ENCODE assay signal across 9 cellular contexts in the genomic region with DNA sequence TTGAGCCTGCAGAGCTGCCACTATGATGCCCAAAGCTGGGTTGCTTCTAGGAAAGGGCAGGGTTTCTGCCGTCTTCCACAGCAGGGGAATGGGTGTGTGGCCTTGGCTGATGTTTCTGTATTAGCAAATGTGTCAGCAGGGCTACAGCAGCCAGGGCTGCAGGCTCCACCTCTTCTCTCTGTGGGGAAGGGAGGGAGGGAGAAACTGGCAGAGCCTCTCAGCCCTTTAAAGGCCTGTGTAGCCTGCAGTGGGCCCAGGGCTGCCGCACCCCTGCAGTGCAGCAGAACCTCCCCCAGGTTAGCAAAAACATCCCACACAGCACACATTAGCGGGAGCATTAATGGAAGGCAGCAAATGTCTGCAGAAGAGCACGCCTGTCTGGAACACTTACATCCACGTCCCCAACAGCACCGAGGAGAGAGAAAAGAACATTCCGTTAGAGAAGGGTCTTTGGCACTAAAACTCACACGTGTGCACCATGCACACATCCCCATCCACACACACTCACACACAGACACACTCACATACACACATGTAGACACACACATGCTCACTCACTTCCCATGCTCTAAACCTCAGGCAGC. TPM values are rescaled to one million over a fixed set of nuclear protein-coding genes. Genes with fewer than 3 reads are reported as not detected.
A peak's percentile ranks its signal among the peaks of the same experiment; 100 is the strongest.
DNase-seq lines count a peak whose midpoint lies in the region; ATAC-seq, FAIRE-seq and TF ChIP-seq lines count a peak whose summit lies in the region.
"Had no signal": no experiment of that assay in that cellular context is flagged by ENCODE, and none has a peak within 500 bp of the region (broad histone marks: within the 10 kb centered on the region; RNA-seq: fewer than 3 reads in every experiment).

No MANE protein-coding gene starts in this region.

- no peaks in the 10 kb centered on the region for H3K9me3 ChIP-seq in GM12878 (replicated peaks; ENCODE audit: control insufficient read depth, insufficient read depth, low read length)

- no peak overlapping the region for H3K9ac ChIP-seq in GM12878 (ENCODE audit: control insufficient read depth, insufficient read depth, low read length)
- H3K9ac ChIP-seq in rectal smooth muscle tissue (ENCODE audit: low read length) = no peak overlapping the region

- no peaks in the 10 kb centered on the region for H3K27me3 ChIP-seq in GM12878 (replicated peaks in 1 of 2; ENCODE audit: control insufficient read depth in 2 of 2, insufficient read depth in 2 of 2, low read length in 1 of 2)
- H3K27me3 ChIP-seq in rectal smooth muscle tissue (ENCODE audit: control insufficient read depth, insufficient read depth, low read length) = no peaks in the 10 kb centered on the region

- no peak for TF ChIP-seq CTCF in GM12878 (IDR thresholded peaks at IDR 0.05 in 2 of 3, conservative IDR thresholded peaks at IDR 0.05 in 1 of 3; ENCODE audit: control insufficient read depth in 2 of 3, extremely low read depth in 1 of 3, insufficient read depth in 1 of 3, low read depth in 3 of 3, low read length in 3 of 3)

- H3K4me1 ChIP-seq in GM12878 (ENCODE audit: control insufficient read depth, insufficient read depth, low read length) = peaks cover 25% of the 10 kb centered on the region
- H3K4me1 ChIP-seq in rectal smooth muscle tissue (ENCODE audit: control insufficient read depth, insufficient read depth, low read length) = peaks cover 41% of the 10 kb centered on the region

- no peaks in the 10 kb centered on the region for H4K20me1 ChIP-seq in GM12878 (ENCODE audit: control insufficient read depth, insufficient read depth)

- no peak for TF ChIP-seq EP300 in GM12878 (IDR thresholded peaks at IDR 0.05; ENCODE audit: borderline replicate concordance in 1 of 2, control insufficient read depth in 1 of 2, low read depth in 2 of 2, low read length in 2 of 2)

- RAD21 ChIA-PET in GM12878 (lab: Charles Lee; ENCODE audit: unreplicated experiment) = interaction anchor here (1.3 to 10.1 kb wide), 4 partner anchors 26 to 149 kb away, joined by 6 to 181 read pairs (median 40); no protein-coding TSS in a partner anchor

- no peak overlapping the region for H2AFZ ChIP-seq in GM12878 (ENCODE audit: control insufficient read depth, low read depth, low read length)

- SMC1A ChIA-PET in GM12878 (lab: Charles Lee; ENCODE audit: uncharacterized antibody, unreplicated experiment) = interaction anchor here (0.7 to 7.1 kb wide), 7 partner anchors 21 to 149 kb away, joined by 3 to 178 read pairs (median 13); no protein-coding TSS in a partner anchor

- no peak overlapping the region for H3K4me2 ChIP-seq in GM12878 (ENCODE audit: control insufficient read depth, insufficient read depth)

- H3K36me3 ChIP-seq in GM12878 (ENCODE audit: control insufficient read depth in 2 of 2, insufficient read depth in 2 of 2, low read length in 1 of 2) (no peaks in the 10 kb centered on the region), rectal smooth muscle tissue (ENCODE audit: control insufficient read depth, insufficient read depth, low read length) (peaks cover 3% of the 10 kb centered on the region)

- no peaks in the 10 kb centered on the region for H3K79me2 ChIP-seq in GM12878 (ENCODE audit: control insufficient read depth, insufficient read depth, low read length)

- ATAC-seq in GM12878 (no peak), HG03354 (IDR thresholded peaks at IDR 0.05; ENCODE audit: poor library complexity, severe bottlenecking, unreplicated experiment) (no peak), GM18505 (IDR thresholded peaks at IDR 0.05; ENCODE audit: unreplicated experiment) (no peak), HG02870 (IDR thresholded peaks at IDR 0.05; ENCODE audit: unreplicated experiment) (no peak)

- TF ChIP-seq POLR2A in H54 (IDR thresholded peaks at IDR 0.05; ENCODE audit: low read depth, low read length) (no peak), GM12878 (IDR thresholded peaks at IDR 0.05; ENCODE audit: low read depth, low read length) (no peak), GM18505 (IDR thresholded peaks at IDR 0.05; ENCODE audit: borderline replicate concordance, extremely low read depth, insufficient read depth, insufficient read length) (no peak)

- H3K4me3 ChIP-seq in GM12878 (no peak overlapping the region), rectal smooth muscle tissue (ENCODE audit: low read length) (no peak overlapping the region)

- H3K27ac ChIP-seq in GM12878 (ENCODE audit: control insufficient read depth, insufficient read depth) (no peak overlapping the region), rectal smooth muscle tissue (ENCODE audit: low read depth, low read length) (peak overlapping the region; percentile 89)

- DNase-seq in H54 (ENCODE audit: insufficient read length, low spot score) = peak; percentile 38
- no peak for DNase-seq in GM12878 (ENCODE audit: low read depth, low spot score)
- DNase-seq in hepatic stellate cell (ENCODE audit: low spot score) = peak; percentile 53
- DNase-seq in NCI-H128 (lab: John Stamatoyannopoulos, UW; ENCODE audit: unreplicated experiment) = no peak
- DNase-seq: H9 had no signal

- in situ Hi-C loops in GM12878 (cut with MboI) = loop anchor here (5.0 kb wide), 2 partner anchors 74 to 139 kb away; no protein-coding TSS in a partner anchor

- TF ChIP-seq RAD21 in GM12878 (IDR thresholded peaks at IDR 0.05; ENCODE audit: insufficient read depth, low read depth, low read length) = no peak

- WGBS in GM12878 (ENCODE audit: insufficient coverage, insufficient replicate concordance, low lambda C conversion rate, missing lambda C conversion rate) = 82% methylated on average over 8 of the region's 8 CpGs

- FAIRE-seq in H54 (lab: Jason Lieb, UNC) (no peak), GM12878 (lab: Jason Lieb, UNC) (no peak)

- CTCF ChIA-PET in GM12878 (lab: Yijun Ruan, JAX) = interaction anchor here (0.8 to 9.0 kb wide), 8 partner anchors 9 to 146 kb away, joined by 3 to 278 read pairs (median 12); no protein-coding TSS in a partner anchor

- intact Hi-C loops in GM12878 (cut with micrococcal nuclease; ENCODE audit: unreplicated experiment) = loop anchor here (10.0 kb wide), 1 partner anchor 222 kb away; the partner anchor contains the start of gene KDM3A

- POLR2A ChIA-PET in GM12878 (lab: Charles Lee) = interaction anchor here (0.9 to 1.3 kb wide), 2 partner anchors 143 to 395 kb away, joined by 3 read pairs; no protein-coding TSS in a partner anchor

- BruUV-seq in GM12878 (replicated peaks; lab: Mats Ljungman, UMichigan) = no TSS peak

TF ChIP-seq in GM12878, 131 proteins besides CTCF, POLR2A, EP300 and RAD21:
- TF ChIP-seq SMAD1 (IDR thresholded peaks at IDR 0.05; ENCODE audit: low read depth, partially characterized antibody) (no peak), YY1 (IDR thresholded peaks at IDR 0.05; ENCODE audit: low read depth, low read length) (0 out of 2 replicates have a peak, but pooled peaks have one; percentile 11)
TF ChIP-seq in GM12878: peak in this region for 1.

RNA-seq across cellular contexts. Expression of gene MRPL35, which starts 23.9 kb away (rescaled TPM):
- total RNA-seq in GM12878 (2013; cell fraction: nucleolus; rRNA removed) = 20.4 and 20.5 TPM in 2 replicates
- total RNA-seq in GM12878 (2014; rRNA removed) (58.1 and 72.0 TPM in 2 replicates), GM12878 (2014; rRNA removed; fragmentation: Illumina TruSeq; extraction: Trizol) (109 and 115 TPM in 2 replicates), GM12878 (2021) (64.5 and 67.7 TPM in 2 replicates)
- 27.1 TPM for polyA plus RNA-seq in GM12878 (2011; ENCODE audit: low read depth)
- polyA plus RNA-seq in GM12878 (2011; rRNA removed) (135 and 153 TPM in 2 replicates), GM12878 (2014; fragmentation: Illumina TruSeq; extraction: Trizol) (156 and 189 TPM in 2 replicates), GM12878 (2014; fragmentation: Nextera tagmentation; extraction: Ambion mirVana) (100 to 1,000 TPM; 156 to 162 TPM), GM12878 (2014; rRNA removed) (82.6 and 109 TPM in 2 replicates), GM12878 (2016; fragmentation: Nextera tagmentation; extraction: Ambion mirVana) (100 to 1,000 TPM; 170 to 180 TPM)
- 96.7 and 182 TPM in 2 replicates for polyA plus RNA-seq in GM12878 (2011; cell fraction: cytosol; rRNA removed)
- 68.0 and 72.7 TPM in 2 replicates for polyA plus RNA-seq in GM12878 (2011; cell fraction: nucleus; rRNA removed)
- polyA plus RNA-seq in GM12878 (2012) = 36.4 and 44.6 TPM in 2 replicates
- 46.5 and 55.7 TPM in 2 replicates for polyA minus RNA-seq in GM12878 (2011; rRNA and poly(A)+ RNA removed)
- polyA minus RNA-seq in GM12878 (2011; cell fraction: cytosol; rRNA and poly(A)+ RNA removed) = 17.9 and 20.1 TPM in 2 replicates
- 15.4 and 16.3 TPM in 2 replicates for polyA minus RNA-seq in GM12878 (2011; cell fraction: nucleus; rRNA and poly(A)+ RNA removed)

RNA-seq across cellular contexts. Expression of gene IMMT, which starts 27.9 kb away (rescaled TPM):
- 84.9 and 88.1 TPM in 2 replicates for total RNA-seq in GM12878 (2013; cell fraction: nucleolus; rRNA removed)
- total RNA-seq in GM12878 (2014; rRNA removed) = 78.4 and 79.9 TPM in 2 replicates
- 81.4 and 88.8 TPM in 2 replicates for total RNA-seq in GM12878 (2014; rRNA removed; fragmentation: Illumina TruSeq; extraction: Trizol)
- total RNA-seq in GM12878 (2021) = 104 and 108 TPM in 2 replicates
- polyA plus RNA-seq in GM12878 (2011; ENCODE audit: low read depth) = 51.0 TPM
- 89.6 and 105 TPM in 2 replicates for polyA plus RNA-seq in GM12878 (2011; rRNA removed)
- polyA plus RNA-seq in GM12878 (2011; cell fraction: cytosol; rRNA removed) = 71.9 and 76.2 TPM in 2 replicates
- polyA plus RNA-seq in GM12878 (2011; cell fraction: nucleus; rRNA removed) = 40.1 and 59.2 TPM in 2 replicates
- 60.9 and 70.4 TPM in 2 replicates for polyA plus RNA-seq in GM12878 (2012)
- 120 and 136 TPM in 2 replicates for polyA plus RNA-seq in GM12878 (2014; fragmentation: Illumina TruSeq; extraction: Trizol)
- 100 to 1,000 TPM in 1 of 2 experiments, 10 to 100 TPM in 1; 88.9 to 115 TPM for polyA plus RNA-seq in GM12878 (2014; fragmentation: Nextera tagmentation; extraction: Ambion mirVana)
- polyA plus RNA-seq in GM12878 (2014; rRNA removed) = 73.5 and 86.5 TPM in 2 replicates
- 100 to 1,000 TPM; 137 to 149 TPM for polyA plus RNA-seq in GM12878 (2016; fragmentation: Nextera tagmentation; extraction: Ambion mirVana)
- 67.1 and 77.4 TPM in 2 replicates for polyA minus RNA-seq in GM12878 (2011; rRNA and poly(A)+ RNA removed)
- 35.5 and 39.3 TPM in 2 replicates for polyA minus RNA-seq in GM12878 (2011; cell fraction: cytosol; rRNA and poly(A)+ RNA removed)
- polyA minus RNA-seq in GM12878 (2011; cell fraction: nucleus; rRNA and poly(A)+ RNA removed) = 23.0 and 32.3 TPM in 2 replicates

Comparison
In these comparisons a context has a peak if more than half of its experiments do, and no peak if none do; other contexts are left out.
1. DNase-seq: peak in H54 (single experiment) and hepatic stellate cell (single experiment); none in GM12878 (single experiment) and NCI-H128 (single experiment).